8 cellular contexts compared by ENCODE assay signal in genomic region chr11:17389205-17389956, GRCh38. TPM values are rescaled to one million over a fixed set of nuclear protein-coding genes. Genes with fewer than 3 reads are reported as not detected.
DNase-seq lines count a peak whose midpoint lies in the region; ATAC-seq and TF ChIP-seq lines count a peak whose summit lies in the region.

No MANE protein-coding gene starts in this region.

- TF ChIP-seq CTCF in PC-9 (conservative IDR thresholded peaks at IDR 0.05), result peak; percentile 64
- peak in 3 of 4 experiments; percentile 53 to 90 (median 57) for TF ChIP-seq CTCF in gastroesophageal sphincter (IDR thresholded peaks at IDR 0.05)
- peak in 1 of 2 donors; percentile 86 for TF ChIP-seq CTCF in suprapubic skin (IDR thresholded peaks at IDR 0.05)

- H3K79me2 ChIP-seq in PC-9 (ENCODE audit: low read depth), result no peaks in the 10 kb centered on the region

- H3K27ac ChIP-seq in KOPT-K1 (ENCODE audit: low read depth, low read length, poor library complexity, severe bottlenecking), result peak overlapping the region; percentile 77
- H3K27ac ChIP-seq in PC-9, result no peak overlapping the region
- H3K27ac ChIP-seq in gastroesophageal sphincter, result peak overlapping the region in 3 of 4 donors; percentile 59 to 72 (median 63)
- no peak overlapping the region for H3K27ac ChIP-seq in suprapubic skin

- POLR2A ChIA-PET in PC-9 (lab: Charles Lee; ENCODE audit: unreplicated experiment), result no interaction called here

- TF ChIP-seq POLR2A in gastroesophageal sphincter (IDR thresholded peaks at IDR 0.05), result no peak
- TF ChIP-seq POLR2A in suprapubic skin (IDR thresholded peaks at IDR 0.05), result no peak

- peak overlapping the region; percentile 84; the same call in 1 of the 2 replicates for H2AFZ ChIP-seq in PC-9

- H3K9me3 ChIP-seq in KOPT-K1 (ENCODE audit: insufficient read depth, low read length, poor library complexity, severe bottlenecking) (no peaks in the 10 kb centered on the region), PC-9 (ENCODE audit: insufficient read depth, low read depth) (no peaks in the 10 kb centered on the region), gastroesophageal sphincter (no peaks in the 10 kb centered on the region), suprapubic skin (no peaks in the 10 kb centered on the region)

- H3F3A ChIP-seq in PC-9 (ENCODE audit: insufficient read depth, low read depth), result 0 out of 2 replicates have a peak, but pooled peaks cover 5% of the 10 kb centered on the region

- H3K4me1 ChIP-seq in PC-9 (replicated peaks; ENCODE audit: insufficient read depth) (no peaks in the 10 kb centered on the region), gastroesophageal sphincter (peaks cover 0 to 35% (median 10%) of the 10 kb centered on the region in 3 donors), suprapubic skin (peaks cover 14% of the 10 kb centered on the region)

- H3K36me3 ChIP-seq in KOPT-K1 (ENCODE audit: insufficient read depth, low read length), result peaks cover 22% of the 10 kb centered on the region; the same call in 1 of the 2 replicates
- no peaks in the 10 kb centered on the region for H3K36me3 ChIP-seq in PC-9 (ENCODE audit: low read depth)
- no peaks in the 10 kb centered on the region for H3K36me3 ChIP-seq in gastroesophageal sphincter
- no peaks in the 10 kb centered on the region for H3K36me3 ChIP-seq in suprapubic skin

- CTCF ChIA-PET in PC-9 (lab: Charles Lee), result interaction anchor here (0.6 to 0.7 kb wide), 3 partner anchors 19 to 140 kb away, joined by 4 to 17 read pairs (median 6); no protein-coding TSS in a partner anchor

- TF ChIP-seq EP300 in gastroesophageal sphincter (IDR thresholded peaks at IDR 0.05) (no peak), suprapubic skin (IDR thresholded peaks at IDR 0.05) (no peak)

- peak; percentile 47 for ATAC-seq in GM21528 (IDR thresholded peaks at IDR 0.05; ENCODE audit: low FRiP score, unreplicated experiment)
- ATAC-seq in gastroesophageal sphincter, result peak; percentile 78

- BruUV-seq in PC-9 (replicated peaks; lab: Mats Ljungman, UMichigan), result no TSS peak

- intact Hi-C loops in PC-9 (cut with micrococcal nuclease; ENCODE audit: unreplicated experiment), result loop anchor here (1.0 to 5.0 kb wide), 2 partner anchors 90 to 588 kb away; no protein-coding TSS in a partner anchor

- peak; percentile 42 for DNase-seq in COLO829 (ENCODE audit: low spot score)
- peak; percentile 53 to 64 for DNase-seq in PC-9
- peak; percentile 72 for DNase-seq in activated effector memory CD4-positive, alpha-beta T cell treated with Interleukin-2 at 50 U/mL for 16 hours
- peak in 51 of 56 donors; percentile 10 to 85 (median 61) for DNase-seq in nucleus accumbens (lab: John Stamatoyannopoulos, UW)
- peak in 1 of 2 donors; percentile 85 for DNase-seq in suprapubic skin (ENCODE audit: low spot score in 2 of 2)

- H3K4me3 ChIP-seq in PC-9 (peak overlapping the region; percentile 82), gastroesophageal sphincter (peak overlapping the region; percentile 50 to 62), suprapubic skin (peak overlapping the region; percentile 55)

- peaks cover 8% of the 10 kb centered on the region for H3K27me3 ChIP-seq in PC-9 (ENCODE audit: insufficient read depth, low read depth)
- no peaks in the 10 kb centered on the region for H3K27me3 ChIP-seq in gastroesophageal sphincter
- peaks cover 16% of the 10 kb centered on the region for H3K27me3 ChIP-seq in suprapubic skin

- H3K4me2 ChIP-seq in PC-9, result peak overlapping the region; percentile 81

- H4K20me1 ChIP-seq in PC-9 (ENCODE audit: insufficient read depth), result no peaks in the 10 kb centered on the region; the same call in 1 of the 2 replicates

- H3K9me2 ChIP-seq in PC-9 (ENCODE audit: insufficient read depth), result no peaks in the 10 kb centered on the region

- 18 to 25% methylated on average over 3 to 5 of the region's 56 CpGs for WGBS in gastroesophageal sphincter (ENCODE audit: low coverage in 1 of 2), 2 donors
- WGBS in suprapubic skin, result 21% methylated on average over 9 of the region's 56 CpGs

RNA-seq across cellular contexts. Expression of gene KCNJ11, which starts 0.9 kb away (rescaled TPM):
- 0.26 and 0.93 TPM in 2 replicates for total RNA-seq in PC-9 (2021)
- total RNA-seq in gastroesophageal sphincter, result 1 to 10 TPM in 3 of 4 donors, under 1 TPM in 1; 0.67 to 4.0 (median 2.8) TPM
- total RNA-seq in suprapubic skin, result 1 to 10 TPM; 1.7 to 5.1 (median 2.4) TPM

RNA-seq across cellular contexts. Expression of gene NCR3LG1, which starts 37.8 kb away (rescaled TPM):
- total RNA-seq in PC-9 (2021), result 0.15 and 0.33 TPM in 2 replicates
- 1 to 10 TPM; 2.7 to 4.7 (median 3.9) TPM for total RNA-seq in gastroesophageal sphincter
- total RNA-seq in suprapubic skin, result 1 to 10 TPM; 4.6 to 7.4 (median 6.3) TPM

Comparison
In these comparisons a context has a peak if more than half of its experiments do, and no peak if none do; other contexts are left out.
1. H3K27ac ChIP-seq: peak in KOPT-K1 (single experiment) and gastroesophageal sphincter (3 of 4); none in PC-9 (single experiment) and suprapubic skin (single experiment).
2. Peak in every context shown above with its lines, with median percentiles within 50 percentile points of each other: H3K4me3 ChIP-seq.